1 cellular context compared by ENCODE assay signal in the genomic region with DNA sequence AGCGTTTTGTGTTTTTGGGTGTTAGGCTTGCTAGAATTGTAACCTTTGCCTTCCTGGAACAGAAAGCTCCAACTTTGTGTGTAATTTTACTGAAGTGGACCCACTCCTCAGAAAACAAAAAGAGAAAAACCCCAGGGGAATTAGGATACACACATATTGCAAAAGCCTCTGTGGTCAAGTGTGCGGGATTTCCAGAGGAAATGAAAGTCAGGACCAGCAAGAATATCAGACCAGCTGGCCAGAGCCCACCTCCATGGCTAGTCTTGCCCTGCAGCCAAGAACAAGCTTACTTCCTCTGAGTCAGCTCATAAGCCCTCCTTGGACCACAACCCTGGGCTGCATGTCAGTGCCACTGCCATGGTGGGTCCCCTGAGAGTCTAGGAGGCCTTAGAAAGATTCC.
TF ChIP-seq lines count a peak whose summit lies in the region.

No MANE protein-coding gene starts in this region.

TF ChIP-seq in H1, 55 proteins besides CTCF, POLR2A, EP300 and RAD21:
- TF ChIP-seq SIX5 (IDR thresholded peaks at IDR 0.05; ENCODE audit: low read depth, low read length), result no peak
- TF ChIP-seq CHD7 (IDR thresholded peaks at IDR 0.05; ENCODE audit: insufficient replicate concordance, low read length), result no peak
- no peak for TF ChIP-seq TBP (IDR thresholded peaks at IDR 0.05; ENCODE audit: low read depth, low read length)
- no peak for TF ChIP-seq HDAC6 (IDR thresholded peaks at IDR 0.05; ENCODE audit: low read depth, low read length)
- no peak for TF ChIP-seq CTBP2 (IDR thresholded peaks at IDR 0.05; ENCODE audit: borderline replicate concordance, insufficient read depth, insufficient read length, low read length)
- TF ChIP-seq GTF2F1 (IDR thresholded peaks at IDR 0.05; ENCODE audit: borderline replicate concordance, low read depth, low read length), result no peak
- TF ChIP-seq CBX5 (IDR thresholded peaks at IDR 0.05; ENCODE audit: low read depth, low read length), result no peak
- TF ChIP-seq RNF2 (IDR thresholded peaks at IDR 0.05; ENCODE audit: borderline replicate concordance, low read depth, low read length, missing control alignments, poor library complexity, severe bottlenecking), result no peak
- TF ChIP-seq NANOG (IDR thresholded peaks at IDR 0.05; ENCODE audit: insufficient read depth, low read depth, low read length, poor library complexity, severe bottlenecking), result no peak
- no peak for TF ChIP-seq ASH2L (IDR thresholded peaks at IDR 0.05; ENCODE audit: low read length)
- TF ChIP-seq EZH2 (IDR thresholded peaks at IDR 0.05; ENCODE audit: low read depth, low read length, severe bottlenecking), result no peak
- TF ChIP-seq JUN (IDR thresholded peaks at IDR 0.05; ENCODE audit: low read depth, low read length), result no peak
- no peak for TF ChIP-seq KDM1A (IDR thresholded peaks at IDR 0.05; ENCODE audit: borderline replicate concordance, low read length)
- TF ChIP-seq BCL11A (IDR thresholded peaks at IDR 0.05; ENCODE audit: low read depth in 2 of 2, low read length in 2 of 2), result no peak
- no peak for TF ChIP-seq POLR2AphosphoS5 (IDR thresholded peaks at IDR 0.05; ENCODE audit: low read depth, low read length)
- TF ChIP-seq SAP30 (IDR thresholded peaks at IDR 0.05; ENCODE audit: insufficient read depth, insufficient replicate concordance, low read length), result no peak
